ENCODE assay signal across 21 cellular contexts in the genomic region with DNA sequence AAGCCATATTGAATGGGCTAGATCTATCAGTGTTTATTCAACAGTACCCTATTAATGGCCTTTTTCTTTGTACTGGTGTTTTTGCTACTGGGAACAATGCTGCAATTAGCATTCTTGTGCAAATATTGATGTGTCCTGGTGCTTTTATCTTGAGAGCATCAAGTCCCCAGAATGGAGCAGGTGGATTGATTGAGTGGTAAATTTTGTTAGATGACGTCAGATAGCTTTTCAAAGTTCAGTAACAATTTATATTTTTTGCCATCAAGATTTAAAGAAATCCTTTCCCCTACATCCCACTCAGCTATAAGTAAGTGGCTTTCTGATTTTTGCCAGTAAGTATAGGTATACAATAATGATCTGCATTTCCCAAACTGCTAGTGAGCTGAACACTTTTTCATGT.
"Had no signal": no experiment of that assay in that cellular context is flagged by ENCODE, and none has a peak within 500 bp of the region (broad histone marks: within the 10 kb centered on the region; RNA-seq: fewer than 3 reads in every experiment).

No MANE protein-coding gene starts in this region.

- FAIRE-seq: bronchial epithelial cell, endometrium had no signal

- H3K4me3 ChIP-seq: adrenal gland, gastroesophageal sphincter, heart left ventricle, left lung, sigmoid colon, thoracic aorta, upper lobe of left lung had no signal

- H3K9me3 Mint-ChIP-seq: activated naive CD4-positive, alpha-beta T cell treated with anti-CD3 and anti-CD28 coated beads, Interleukin-2, amount 50 U/mL, for 24 hours; activated T-cell treated with anti-CD3 and anti-CD28 coated beads, Interleukin-2, amount 50 U/mL, for 72 hours; nephron; stimulated activated memory B cell treated with anti-CD40 and anti-IgM and Interleukin-4, amounts not matched to agents 10 μg/mL and 1 μg/mL and 100 μg/mL, for 72 hours had no signal

- H3K27ac ChIP-seq: adrenal gland, gastroesophageal sphincter, heart left ventricle, left lung, sigmoid colon, thoracic aorta, upper lobe of left lung had no signal

- H3K4me3 Mint-ChIP-seq: activated naive CD4-positive, alpha-beta T cell treated with anti-CD3 and anti-CD28 coated beads, Interleukin-2, amount 50 U/mL, for 24 hours; activated T-cell treated with anti-CD3 and anti-CD28 coated beads, Interleukin-2, amount 50 U/mL, for 72 hours; nephron; stimulated activated memory B cell treated with anti-CD40 and anti-IgM and Interleukin-4, amounts not matched to agents 10 μg/mL and 1 μg/mL and 100 μg/mL, for 72 hours had no signal

- H3K27me3 ChIP-seq: adrenal gland, gastroesophageal sphincter, sigmoid colon, upper lobe of left lung had no signal

- H3K36me3 Mint-ChIP-seq: activated naive CD4-positive, alpha-beta T cell treated with anti-CD3 and anti-CD28 coated beads, Interleukin-2, amount 50 U/mL, for 24 hours; stimulated activated memory B cell treated with anti-CD40 and anti-IgM and Interleukin-4, amounts not matched to agents 10 μg/mL and 1 μg/mL and 100 μg/mL, for 72 hours had no signal

- ATAC-seq: activated T-cell treated with anti-CD3 and anti-CD28 coated beads, Interleukin-2, amount 50 U/mL, for 72 hours; gastroesophageal sphincter; heart left ventricle; left lung; stimulated activated memory B cell treated with anti-CD40 and anti-IgM and Interleukin-4, amounts not matched to agents 10 μg/mL and 1 μg/mL and 100 μg/mL, for 72 hours had no signal

- H3K9me3 ChIP-seq: adrenal gland, gastroesophageal sphincter, heart left ventricle, left lung, sigmoid colon, thoracic aorta, upper lobe of left lung had no signal

- H3K4me1 ChIP-seq: adrenal gland had no signal

- H3K27ac Mint-ChIP-seq: activated naive CD4-positive, alpha-beta T cell treated with anti-CD3 and anti-CD28 coated beads, Interleukin-2, amount 50 U/mL, for 24 hours; activated T-cell treated with anti-CD3 and anti-CD28 coated beads, Interleukin-2, amount 50 U/mL, for 72 hours; nephron; stimulated activated memory B cell treated with anti-CD40 and anti-IgM and Interleukin-4, amounts not matched to agents 10 μg/mL and 1 μg/mL and 100 μg/mL, for 72 hours had no signal

- H3K36me3 ChIP-seq: adrenal gland, gastroesophageal sphincter, heart left ventricle, left lung, sigmoid colon, thoracic aorta, upper lobe of left lung had no signal

- DNase-seq: activated CD4-positive, CD25-positive, alpha-beta regulatory T cell treated with anti-CD3 and anti-CD28 coated beads, Interleukin-2, amount 50 U/mL, for 72 hours; activated CD8-positive, alpha-beta memory T cell treated with anti-CD3 and anti-CD28 coated beads for 24 hours; activated effector memory CD4-positive, alpha-beta T cell treated with anti-CD3 and anti-CD28 coated beads, Interleukin-2, amount 50 U/mL, for 16 hours; activated T-cell treated with anti-CD3 and anti-CD28 coated beads, Interleukin-2, amount 50 U/mL, for 72 hours; adrenal gland; cerebellar nuclear complex; cortex of kidney; heart left ventricle; left lung; mammary epithelial cell; midbrain; sigmoid colon; stimulated activated CD4-positive, alpha-beta T cell treated with anti-CD3 and anti-CD28 coated beads, Interleukin-4, amount 100 ng/mL, for 4 hours; upper lobe of left lung had no signal
